In the genomic region with DNA sequence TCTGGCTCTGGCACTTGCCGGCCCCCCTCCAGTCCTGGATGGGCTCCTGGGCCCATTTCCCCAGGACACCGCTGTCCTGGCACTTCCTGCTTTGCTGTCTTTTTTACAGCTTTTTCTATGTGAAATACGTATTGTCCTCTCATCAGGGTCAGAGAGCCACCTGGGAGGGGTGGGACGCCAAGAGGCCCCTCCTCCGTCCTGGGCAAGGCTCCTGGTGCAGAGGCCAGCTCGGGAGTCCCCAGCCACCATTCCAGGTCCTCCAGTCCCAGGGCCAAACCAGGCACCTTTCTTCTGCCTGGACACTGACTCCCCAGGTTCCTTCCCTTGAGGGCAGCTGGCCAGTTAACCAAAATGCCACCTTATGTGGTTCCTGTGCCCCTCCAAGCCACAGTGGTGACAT, we compare ENCODE assay signal across 33 cellular contexts.
"Had no signal": no experiment of that assay in that cellular context is flagged by ENCODE, and none has a peak within 500 bp of the region (broad histone marks: within the 10 kb centered on the region; RNA-seq: fewer than 3 reads in every experiment).

No MANE protein-coding gene starts in this region.

- H3K4me1 Mint-ChIP-seq: activated B cell treated with CpG ODN at 0.5 μM for 24 hours; activated T-helper 17 cell treated with anti-CD3 and anti-CD28 coated beads, Interleukin-2, amount 50 U/mL, for 72 hours had no signal

- H3K4me3 Mint-ChIP-seq: activated B cell treated with CpG ODN at 0.5 μM for 24 hours; activated CD4-positive, alpha-beta memory T cell treated with anti-CD3 and anti-CD28 coated beads for 36 hours; activated T-cell treated with anti-CD3 and anti-CD28 coated beads, Interleukin-2, amount 50 U/mL, for 72 hours; activated T-helper 17 cell treated with anti-CD3 and anti-CD28 coated beads, Interleukin-2, amount 50 U/mL, for 72 hours had no signal

- H3K4me3 ChIP-seq: adrenal gland, body of pancreas, breast epithelium, Peyer's patch had no signal

- H3K27me3 ChIP-seq: adrenal gland, body of pancreas, breast epithelium, Peyer's patch had no signal

- H3K27ac Mint-ChIP-seq: activated B cell treated with CpG ODN at 0.5 μM for 24 hours; activated CD4-positive, alpha-beta memory T cell treated with anti-CD3 and anti-CD28 coated beads for 36 hours; activated T-cell treated with anti-CD3 and anti-CD28 coated beads, Interleukin-2, amount 50 U/mL, for 72 hours; activated T-helper 17 cell treated with anti-CD3 and anti-CD28 coated beads, Interleukin-2, amount 50 U/mL, for 72 hours had no signal

- ATAC-seq: activated naive CD4-positive, alpha-beta T cell treated with anti-CD3 and anti-CD28 coated beads, Interleukin-2, amount 50 U/mL, for 72 hours; activated T-cell treated with anti-CD3 and anti-CD28 coated beads, Interleukin-2, amount 50 U/mL, for 72 hours; activated T-helper 17 cell treated with anti-CD3 and anti-CD28 coated beads, Interleukin-2, amount 50 U/mL, for 72 hours; body of pancreas; PC-3 had no signal

- H3K27ac ChIP-seq: adrenal gland, body of pancreas, breast epithelium, Peyer's patch, VCaP had no signal

- H3K4me1 ChIP-seq: adrenal gland, body of pancreas, breast epithelium, Peyer's patch had no signal

- DNase-seq: activated B cell treated with CpG ODN at 0.5 μM for 24 hours; activated CD4-positive, alpha-beta memory T cell treated with anti-CD3 and anti-CD28 coated beads for 36 hours; activated CD4-positive, alpha-beta T cell treated with anti-CD3 and anti-CD28 coated beads for 4 hours; activated CD4-positive, alpha-beta T cell treated with anti-CD3 and anti-CD28 coated beads, Interleukin-2, amount 50 U/mL, for 1 hour; activated CD4-positive, CD25-positive, alpha-beta regulatory T cell treated with anti-CD3 and anti-CD28 coated beads, Interleukin-2, amount 50 U/mL, for 72 hours; activated CD8-positive, alpha-beta memory T cell treated with anti-CD3 and anti-CD28 coated beads, Interleukin-2, amount 50 U/mL, for 4 hours; activated effector memory CD4-positive, alpha-beta T cell treated with anti-CD3 and anti-CD28 coated beads, Interleukin-2, amount 50 U/mL, for 16 hours; activated naive CD4-positive, alpha-beta T cell; activated T-cell treated with anti-CD3 and anti-CD28 coated beads, Interleukin-2, amount 50 U/mL, for 1 hour; activated T-cell treated with anti-CD3 and anti-CD28 coated beads, Interleukin-2, amount 50 U/mL, for 72 hours; adrenal gland; body of pancreas; Karpas-422; KBM-7; NCI-H1105 treated with DMSO at 0.1 percent for 48 hours; NCI-H1436; NCI-H1694; NCI-H1930; NCI-H2081 treated with DMSO at 0.1 percent for 48 hours; NCI-H226; NCI-H446 treated with DMSO at 0.1 percent for 48 hours; NCI-H524; PC-3; Peyer's patch; RPMI8226; SW 1271; T-helper 1 cell; T-helper 2 cell; T-helper 9 cell had no signal

- H3K36me3 ChIP-seq: breast epithelium had no signal

- H3K9me3 ChIP-seq: adrenal gland, body of pancreas, breast epithelium, Peyer's patch had no signal

- H3K27me3 Mint-ChIP-seq: activated B cell treated with CpG ODN at 0.5 μM for 24 hours; activated CD4-positive, alpha-beta memory T cell treated with anti-CD3 and anti-CD28 coated beads for 36 hours; activated T-helper 17 cell treated with anti-CD3 and anti-CD28 coated beads, Interleukin-2, amount 50 U/mL, for 72 hours had no signal

- H3K9me3 Mint-ChIP-seq: activated B cell treated with CpG ODN at 0.5 μM for 24 hours; activated CD4-positive, alpha-beta memory T cell treated with anti-CD3 and anti-CD28 coated beads for 36 hours; activated naive CD4-positive, alpha-beta T cell treated with anti-CD3 and anti-CD28 coated beads, Interleukin-2, amount 50 U/mL, for 72 hours; activated T-cell treated with anti-CD3 and anti-CD28 coated beads, Interleukin-2, amount 50 U/mL, for 72 hours; activated T-helper 17 cell treated with anti-CD3 and anti-CD28 coated beads, Interleukin-2, amount 50 U/mL, for 72 hours had no signal

- H3K36me3 Mint-ChIP-seq: activated CD4-positive, alpha-beta memory T cell treated with anti-CD3 and anti-CD28 coated beads for 36 hours; activated naive CD4-positive, alpha-beta T cell treated with anti-CD3 and anti-CD28 coated beads, Interleukin-2, amount 50 U/mL, for 72 hours had no signal
